Comparison of ENCODE assay signal across 22 cellular contexts in the genomic region with DNA sequence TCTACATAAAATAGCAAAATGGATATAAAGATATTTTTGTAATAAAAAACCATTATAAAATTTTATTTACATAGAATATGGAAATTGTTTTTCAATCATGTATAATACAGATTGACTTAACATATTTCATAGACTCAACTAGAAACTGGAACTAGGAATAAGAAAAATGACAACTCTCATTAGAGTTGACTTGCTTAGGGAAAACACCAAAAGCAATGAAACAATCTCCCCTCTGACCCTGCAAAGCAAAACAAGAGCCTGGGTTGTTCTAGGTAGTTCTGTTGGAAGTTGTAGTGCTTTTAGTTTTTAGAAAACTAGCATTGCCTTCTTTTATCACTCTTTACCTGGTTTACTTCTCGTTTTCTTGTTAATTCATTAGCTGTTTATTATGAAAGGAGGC. TPM values are rescaled to one million over a fixed set of nuclear protein-coding genes. Genes with fewer than 3 reads are reported as not detected.
A peak's percentile ranks its signal among the peaks of the same experiment; 100 is the strongest.
DNase-seq lines count a peak whose midpoint lies in the region; ATAC-seq, FAIRE-seq and TF ChIP-seq lines count a peak whose summit lies in the region.
"Had no signal": no experiment of that assay in that cellular context is flagged by ENCODE, and none has a peak within 500 bp of the region (broad histone marks: within the 10 kb centered on the region; RNA-seq: fewer than 3 reads in every experiment).

No MANE protein-coding gene starts in this region.

- H3K4me1 Mint-ChIP-seq in activated CD8-positive, alpha-beta T cell treated with anti-CD3 and anti-CD28 coated beads for 36 hours (ENCODE audit: low read depth): peaks cover 14% of the 10 kb centered on the region

- DNase-seq in NCI-H2227 (lab: John Stamatoyannopoulos, UW; ENCODE audit: unreplicated experiment): no peak
- DNase-seq in activated CD8-positive, alpha-beta T cell treated with anti-CD3 and anti-CD28 coated beads for 36 hours: no peak
- DNase-seq in upper lobe of left lung: no peak
- DNase-seq: 8988T; AML-193; C1 segment of cervical spinal cord; CD8-positive, alpha-beta T cell; DMS153; MV-4-11; NCI-H1694; NCI-H2081 treated with DMSO at 0.1 percent for 48 hours; NCI-H2171 treated with DMSO at 0.1 percent for 48 hours; NCI-H446; T-helper 1 cell had no signal

- POLR2A ChIA-PET in activated CD8-positive, alpha-beta T cell treated with anti-CD3 and anti-CD28 coated beads for 36 hours (lab: Charles Lee): no interaction called here

- H3K4me3 Mint-ChIP-seq in activated CD8-positive, alpha-beta T cell treated with anti-CD3 and anti-CD28 coated beads for 36 hours: no peak overlapping the region
- H3K4me3 Mint-ChIP-seq: CD8-positive, alpha-beta T cell; IgD-negative memory B cell had no signal

- peak; percentile 56 for ATAC-seq in GM21526 (IDR thresholded peaks at IDR 0.05; ENCODE audit: low FRiP score, unreplicated experiment)
- ATAC-seq in HG02798 (IDR thresholded peaks at IDR 0.05; ENCODE audit: poor library complexity, unreplicated experiment): peak; percentile 49
- ATAC-seq in HG03460 (IDR thresholded peaks at IDR 0.05; ENCODE audit: unreplicated experiment): peak; percentile 49
- no peak for ATAC-seq in GM19023 (IDR thresholded peaks at IDR 0.05; ENCODE audit: unreplicated experiment)
- no peak for ATAC-seq in activated CD8-positive, alpha-beta T cell treated with anti-CD3 and anti-CD28 coated beads for 36 hours
- no peak for ATAC-seq in upper lobe of left lung (ENCODE audit: low FRiP score in 2 of 2)
- ATAC-seq: CD8-positive, alpha-beta T cell; Right ventricle myocardium inferior had no signal

- TF ChIP-seq EP300 in upper lobe of left lung (IDR thresholded peaks at IDR 0.05): no peak

- TF ChIP-seq CTCF in activated CD8-positive, alpha-beta T cell treated with anti-CD3 and anti-CD28 coated beads for 36 hours (IDR thresholded peaks at IDR 0.05): no peak
- no peak for TF ChIP-seq CTCF in upper lobe of left lung (IDR thresholded peaks at IDR 0.05)

- no peaks in the 10 kb centered on the region for H3K9me3 ChIP-seq in upper lobe of left lung
- H3K9me3 ChIP-seq: SJSA1 had no signal

- H3K4me3 ChIP-seq in upper lobe of left lung: no peak overlapping the region
- H3K4me3 ChIP-seq: SJSA1 had no signal

- no peaks in the 10 kb centered on the region for H3K27me3 ChIP-seq in upper lobe of left lung
- H3K27me3 ChIP-seq: SJSA1 had no signal

- H3K27me3 Mint-ChIP-seq in activated CD8-positive, alpha-beta T cell treated with anti-CD3 and anti-CD28 coated beads for 36 hours: no peaks in the 10 kb centered on the region
- H3K27me3 Mint-ChIP-seq: IgD-negative memory B cell had no signal

- H3K36me3 Mint-ChIP-seq in activated CD8-positive, alpha-beta T cell treated with anti-CD3 and anti-CD28 coated beads for 36 hours (ENCODE audit: low read depth): no peaks in the 10 kb centered on the region
- H3K36me3 Mint-ChIP-seq: IgD-negative memory B cell had no signal

- 96 to 97% methylated on average over 1 of the region's 1 CpG for WGBS in upper lobe of left lung, 2 donors

- peak; percentile 62 for FAIRE-seq in G401.6 (lab: Jason Lieb, UNC)

- H3K4me1 ChIP-seq in upper lobe of left lung: no peaks in the 10 kb centered on the region
- H3K4me1 ChIP-seq: SJSA1 had no signal

- H3K9me3 Mint-ChIP-seq in activated CD8-positive, alpha-beta T cell treated with anti-CD3 and anti-CD28 coated beads for 36 hours: no peaks in the 10 kb centered on the region
- H3K9me3 Mint-ChIP-seq: CD8-positive, alpha-beta T cell; IgD-negative memory B cell had no signal

- intact Hi-C loops in activated CD8-positive, alpha-beta T cell treated with anti-CD3 and anti-CD28 coated beads for 36 hours (cut with micrococcal nuclease): no loop called here

- TF ChIP-seq POLR2A in upper lobe of left lung (IDR thresholded peaks at IDR 0.05): no peak

- CTCF ChIA-PET in activated CD8-positive, alpha-beta T cell treated with anti-CD3 and anti-CD28 coated beads for 36 hours (lab: Charles Lee): no interaction called here

- H3K36me3 ChIP-seq in upper lobe of left lung: peaks cover 0 to 6% (median 0%) of the 10 kb centered on the region in 4 donors

- no peak overlapping the region for H3K27ac ChIP-seq in upper lobe of left lung
- H3K27ac ChIP-seq: SJSA1 had no signal

- no peak overlapping the region for H3K27ac Mint-ChIP-seq in activated CD8-positive, alpha-beta T cell treated with anti-CD3 and anti-CD28 coated beads for 36 hours
- H3K27ac Mint-ChIP-seq: CD8-positive, alpha-beta T cell; IgD-negative memory B cell had no signal

RNA-seq across cellular contexts. Expression of a gene that starts 32.2 kb away (rescaled TPM):
- total RNA-seq in activated CD8-positive, alpha-beta T cell treated with anti-CD3 and anti-CD28 coated beads for 36 hours: 10 to 100 TPM; 50.5 to 51.1 TPM
- 10 to 100 TPM; 15.0 to 45.1 (median 22.8) TPM for total RNA-seq in upper lobe of left lung

Comparison
In these comparisons a context has a peak if more than half of its experiments do, and no peak if none do; other contexts are left out.
1. ATAC-seq: peak in GM21526 (single experiment), HG02798 (single experiment) and HG03460 (single experiment); none in GM19023 (single experiment), activated CD8-positive, alpha-beta T cell treated with anti-CD3 and anti-CD28 coated beads for 36 hours (single experiment) and upper lobe of left lung (0 of 2).